In the genomic region with DNA sequence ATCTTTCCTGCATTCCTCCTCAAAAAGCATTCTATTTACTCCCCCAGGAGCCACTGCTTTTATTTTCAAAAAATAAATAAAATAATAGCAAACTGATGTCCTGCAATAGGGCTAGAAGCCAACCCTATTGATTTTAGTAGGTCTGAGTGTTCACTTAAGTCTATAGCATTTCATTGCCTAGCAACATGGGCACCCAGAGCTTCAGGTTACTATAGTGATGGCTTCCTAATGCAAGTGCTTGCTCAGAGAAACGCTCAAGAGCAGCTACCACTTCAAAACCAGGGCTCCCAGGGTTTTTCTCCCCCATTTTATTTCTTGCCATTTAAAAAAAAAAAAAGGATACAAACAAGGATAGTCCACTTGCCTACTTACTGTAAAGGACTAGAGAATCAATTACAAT, we compare ENCODE assay signal across 20 cellular contexts.
DNase-seq lines count a peak whose midpoint lies in the region; ATAC-seq lines count a peak whose summit lies in the region.
"Had no signal": no experiment of that assay in that cellular context is flagged by ENCODE, and none has a peak within 500 bp of the region (broad histone marks: within the 10 kb centered on the region; RNA-seq: fewer than 3 reads in every experiment).

No MANE protein-coding gene starts in this region.

- peak; percentile 10 to 11 for DNase-seq in SHP77 (lab: John Stamatoyannopoulos, UW)
- no peak for DNase-seq in SHP77 treated with DMSO at 0.1 percent for 48 hours (lab: John Stamatoyannopoulos, UW)
- DNase-seq in NCI-H2029 treated with DMSO at 0.1 percent for 48 hours (lab: John Stamatoyannopoulos, UW), result peak; percentile 79
- DNase-seq in NCI-H774 (lab: John Stamatoyannopoulos, UW), result peak; percentile 58
- DNase-seq in stimulated activated effector memory CD8-positive, alpha-beta T cell treated with anti-CD3 and anti-CD28 coated beads, Interleukin-12 subunit alpha, Interleukin-12 subunit beta, amount 100 ng/mL, for 72 hours (ENCODE audit: low spot score in 2 of 2), result no peak
- no peak for DNase-seq in OCI-M1 (lab: John Stamatoyannopoulos, UW)
- DNase-seq: activated naive CD8-positive, alpha-beta T cell treated with anti-CD3 and anti-CD28 coated beads for 36 hours; BE2C; effector memory CD4-positive, alpha-beta T cell; GDM1; Right ventricle myocardium superior; sigmoid colon; substantia nigra; T-cell had no signal

- peak overlapping the region; percentile 9 for H3K27ac Mint-ChIP-seq in stimulated activated effector memory CD8-positive, alpha-beta T cell treated with anti-CD3 and anti-CD28 coated beads, Interleukin-12 subunit alpha, Interleukin-12 subunit beta, amount 100 ng/mL, for 72 hours
- H3K27ac Mint-ChIP-seq: activated naive CD8-positive, alpha-beta T cell treated with anti-CD3 and anti-CD28 coated beads for 36 hours; activated T-helper 17 cell treated with anti-CD3 and anti-CD28 coated beads, Interleukin-2, amount 50 U/mL, for 72 hours; mesothelial cell of epicardium; natural killer cell treated with Interleukin-12 subunit alpha and Interleukin-12 subunit beta and Interleukin-15 and Interleukin-18, amount 100 ng/mL, for 72 hours; T-cell had no signal

- no peak for ATAC-seq in stimulated activated effector memory CD8-positive, alpha-beta T cell treated with anti-CD3 and anti-CD28 coated beads, Interleukin-12 subunit alpha, Interleukin-12 subunit beta, amount 100 ng/mL, for 72 hours
- ATAC-seq in GM21717 (IDR thresholded peaks at IDR 0.05; ENCODE audit: unreplicated experiment), result no peak
- no peak for ATAC-seq in HG02884 (IDR thresholded peaks at IDR 0.05; ENCODE audit: unreplicated experiment)
- ATAC-seq: activated T-helper 17 cell treated with anti-CD3 and anti-CD28 coated beads, Interleukin-2, amount 50 U/mL, for 72 hours; K562; natural killer cell treated with Interleukin-12 subunit alpha and Interleukin-12 subunit beta and Interleukin-15 and Interleukin-18, amount 100 ng/mL, for 72 hours; T-cell had no signal

- H3K4me3 Mint-ChIP-seq in stimulated activated effector memory CD8-positive, alpha-beta T cell treated with anti-CD3 and anti-CD28 coated beads, Interleukin-12 subunit alpha, Interleukin-12 subunit beta, amount 100 ng/mL, for 72 hours, result no peak overlapping the region
- H3K4me3 Mint-ChIP-seq: activated naive CD8-positive, alpha-beta T cell treated with anti-CD3 and anti-CD28 coated beads for 36 hours; activated T-helper 17 cell treated with anti-CD3 and anti-CD28 coated beads, Interleukin-2, amount 50 U/mL, for 72 hours; mesothelial cell of epicardium; natural killer cell treated with Interleukin-12 subunit alpha and Interleukin-12 subunit beta and Interleukin-15 and Interleukin-18, amount 100 ng/mL, for 72 hours; T-cell had no signal

- no peaks in the 10 kb centered on the region for H3K9me3 Mint-ChIP-seq in stimulated activated effector memory CD8-positive, alpha-beta T cell treated with anti-CD3 and anti-CD28 coated beads, Interleukin-12 subunit alpha, Interleukin-12 subunit beta, amount 100 ng/mL, for 72 hours
- H3K9me3 Mint-ChIP-seq: activated naive CD8-positive, alpha-beta T cell treated with anti-CD3 and anti-CD28 coated beads for 36 hours; activated T-helper 17 cell treated with anti-CD3 and anti-CD28 coated beads, Interleukin-2, amount 50 U/mL, for 72 hours; mesothelial cell of epicardium; natural killer cell treated with Interleukin-12 subunit alpha and Interleukin-12 subunit beta and Interleukin-15 and Interleukin-18, amount 100 ng/mL, for 72 hours; T-cell had no signal

- H3K36me3 Mint-ChIP-seq in stimulated activated effector memory CD8-positive, alpha-beta T cell treated with anti-CD3 and anti-CD28 coated beads, Interleukin-12 subunit alpha, Interleukin-12 subunit beta, amount 100 ng/mL, for 72 hours, result peaks cover 61% of the 10 kb centered on the region

- no peaks in the 10 kb centered on the region for H3K4me1 Mint-ChIP-seq in stimulated activated effector memory CD8-positive, alpha-beta T cell treated with anti-CD3 and anti-CD28 coated beads, Interleukin-12 subunit alpha, Interleukin-12 subunit beta, amount 100 ng/mL, for 72 hours
- H3K4me1 Mint-ChIP-seq: activated naive CD8-positive, alpha-beta T cell treated with anti-CD3 and anti-CD28 coated beads for 36 hours; activated T-helper 17 cell treated with anti-CD3 and anti-CD28 coated beads, Interleukin-2, amount 50 U/mL, for 72 hours; mesothelial cell of epicardium; T-cell had no signal

Comparison
In these comparisons a context has a peak if more than half of its experiments do, and no peak if none do; other contexts are left out.
1. DNase-seq: peak in SHP77 (2 of 2), NCI-H2029 treated with DMSO at 0.1 percent for 48 hours (single experiment) and NCI-H774 (single experiment); none in SHP77 treated with DMSO at 0.1 percent for 48 hours (single experiment), stimulated activated effector memory CD8-positive, alpha-beta T cell treated with anti-CD3 and anti-CD28 coated beads, Interleukin-12 subunit alpha, Interleukin-12 subunit beta, amount 100 ng/mL, for 72 hours (0 of 2) and OCI-M1 (single experiment).